15 cellular contexts compared by ENCODE assay signal in genomic region chr3:179945569-179945968, GRCh38.
DNase-seq lines count a peak whose midpoint lies in the region; ATAC-seq and TF ChIP-seq lines count a peak whose summit lies in the region.
"Had no signal": no experiment of that assay in that cellular context is flagged by ENCODE, and none has a peak within 500 bp of the region (broad histone marks: within the 10 kb centered on the region; RNA-seq: fewer than 3 reads in every experiment).

No MANE protein-coding gene starts in this region.

- H3K4me2 ChIP-seq in parathyroid adenoma (ENCODE audit: low read length): no peak overlapping the region

- no peak for TF ChIP-seq CTCF in parathyroid adenoma (IDR thresholded peaks at IDR 0.05)
- TF ChIP-seq CTCF in Peyer's patch (IDR thresholded peaks at IDR 0.05): no peak
- no peak for TF ChIP-seq CTCF in left lung (IDR thresholded peaks at IDR 0.05)

- no peak for DNase-seq in caudate nucleus (lab: John Stamatoyannopoulos, UW)
- no peak for DNase-seq in Peyer's patch
- no peak for DNase-seq in left lung
- DNase-seq: BE2C; C1 segment of cervical spinal cord; CD4-positive, CD25-positive, alpha-beta regulatory T cell; CD8-positive, alpha-beta memory T cell; COR-L47; DMS 273 treated with DMSO at 0.1 percent for 48 hours; DMS53; H9 had no signal

- H3K27me3 ChIP-seq in parathyroid adenoma (ENCODE audit: control insufficient read depth, insufficient read depth, low read length): no peaks in the 10 kb centered on the region
- H3K27me3 ChIP-seq in Peyer's patch: no peaks in the 10 kb centered on the region
- peaks cover 0 to 23% of the 10 kb centered on the region in 2 donors for H3K27me3 ChIP-seq in left lung
- H3K27me3 ChIP-seq: BE2C had no signal

- H3K9me3 ChIP-seq in KOPT-K1 (ENCODE audit: insufficient read depth, low read length, poor library complexity, severe bottlenecking) (no peaks in the 10 kb centered on the region), parathyroid adenoma (ENCODE audit: control insufficient read depth, low read length) (no peaks in the 10 kb centered on the region), Peyer's patch (no peaks in the 10 kb centered on the region), left lung (no peaks in the 10 kb centered on the region)
- H3K9me3 ChIP-seq: BE2C had no signal

- peaks cover 41% of the 10 kb centered on the region for H3K4me1 ChIP-seq in parathyroid adenoma
- H3K4me1 ChIP-seq in Peyer's patch: no peaks in the 10 kb centered on the region
- H3K4me1 ChIP-seq in left lung: no peaks in the 10 kb centered on the region
- H3K4me1 ChIP-seq: BE2C had no signal

- ATAC-seq in HG03565 (IDR thresholded peaks at IDR 0.05; ENCODE audit: unreplicated experiment): no peak
- ATAC-seq in left lung: no peak

- no peak overlapping the region for H2AFZ ChIP-seq in parathyroid adenoma

- no peak overlapping the region for H3K9ac ChIP-seq in parathyroid adenoma

- intact Hi-C loops in left lung (cut with DNase I): no loop called here

- peaks cover 28% of the 10 kb centered on the region for H3K79me2 ChIP-seq in parathyroid adenoma

- H3K36me3 ChIP-seq in KOPT-K1 (ENCODE audit: insufficient read depth, low read length) (peaks cover 11% of the 10 kb centered on the region), parathyroid adenoma (ENCODE audit: control insufficient read depth, insufficient read depth, low read length) (no peaks in the 10 kb centered on the region), Peyer's patch (no peaks in the 10 kb centered on the region), left lung (no peaks in the 10 kb centered on the region)
- H3K36me3 ChIP-seq: BE2C had no signal

- no peak for TF ChIP-seq POLR2A in Peyer's patch (IDR thresholded peaks at IDR 0.05)

- H3K27ac ChIP-seq in KOPT-K1 (ENCODE audit: low read depth, low read length, poor library complexity, severe bottlenecking) (peak overlapping the region; percentile 12), caudate nucleus (ENCODE audit: low read depth, low read length) (peak overlapping the region; percentile 95), parathyroid adenoma (peak overlapping the region; percentile 61), temporal lobe (ENCODE audit: low read depth, low read length) (peak overlapping the region; percentile 84), Peyer's patch (no peak overlapping the region), left lung (no peak overlapping the region)

- no peak overlapping the region for H3K4me3 ChIP-seq in parathyroid adenoma (ENCODE audit: low read depth, low read length)
- H3K4me3 ChIP-seq in Peyer's patch: no peak overlapping the region
- no peak overlapping the region for H3K4me3 ChIP-seq in left lung

Comparison
In these comparisons a context has a peak if more than half of its experiments do, and no peak if none do; other contexts are left out.
1. H3K27ac ChIP-seq: peak in KOPT-K1 (single experiment), caudate nucleus (single experiment), parathyroid adenoma (single experiment) and temporal lobe (single experiment); none in Peyer's patch (0 of 4) and left lung (0 of 2).